ENCODE assay signal across 13 cellular contexts in genomic region chr19:55459551-55459949, GRCh38. TPM values are rescaled to one million over a fixed set of nuclear protein-coding genes. Genes with fewer than 3 reads are reported as not detected.
DNase-seq lines count a peak whose midpoint lies in the region; ATAC-seq and TF ChIP-seq lines count a peak whose summit lies in the region.
"Had no signal": no experiment of that assay in that cellular context is flagged by ENCODE, and none has a peak within 500 bp of the region (broad histone marks: within the 10 kb centered on the region; RNA-seq: fewer than 3 reads in every experiment).

No MANE protein-coding gene starts in this region.

- TF ChIP-seq CTCF in heart left ventricle (IDR thresholded peaks at IDR 0.05) (no peak), mesothelial cell of epicardium (IDR thresholded peaks at IDR 0.05; ENCODE audit: unreplicated experiment) (no peak), tibial nerve (IDR thresholded peaks at IDR 0.05) (no peak)

- no peaks in the 10 kb centered on the region for H3K9me3 Mint-ChIP-seq in activated T-helper 17 cell treated with anti-CD3 and anti-CD28 coated beads, Interleukin-2, amount 50 U/mL, for 72 hours
- no peaks in the 10 kb centered on the region for H3K9me3 Mint-ChIP-seq in mesothelial cell of epicardium

- 59 to 64% (median 63%) methylated on average over 8 of the region's 8 CpGs for WGBS in heart left ventricle, 4 donors
- WGBS in tibial nerve, 2 donors, result 63 to 65% methylated on average over 7 to 8 of the region's 8 CpGs

- H3K36me3 ChIP-seq in heart left ventricle (peaks cover 0 to 16% (median 7%) of the 10 kb centered on the region in 9 donors), tibial nerve (peaks cover 0 to 23% (median 0%) of the 10 kb centered on the region in 3 donors)

- H3K27ac Mint-ChIP-seq in activated T-helper 17 cell treated with anti-CD3 and anti-CD28 coated beads, Interleukin-2, amount 50 U/mL, for 72 hours, result no peak overlapping the region
- H3K27ac Mint-ChIP-seq in mesothelial cell of epicardium, result peak overlapping the region; percentile 91

- intact Hi-C loops in heart left ventricle (cut with DNase I) (loop anchor here in 2 of 10 donors (5.0 to 10.0 kb wide), 2 partner anchors 267 to 315 kb away; partner anchors contain the start of gene TNNT1 (in 1 of the 2)), left ventricle myocardium superior (cut with micrococcal nuclease) (no loop called here)

- H3K9me3 ChIP-seq in heart left ventricle, result no peaks in the 10 kb centered on the region
- no peaks in the 10 kb centered on the region for H3K9me3 ChIP-seq in tibial nerve
- H3K9me3 ChIP-seq: upper lobe of left lung had no signal

- H3K4me1 ChIP-seq in heart left ventricle (peaks cover 0 to 24% (median 9%) of the 10 kb centered on the region in 12 donors), tibial nerve (peaks cover 0 to 31% (median 6%) of the 10 kb centered on the region in 4 donors)

- TF ChIP-seq EP300 in tibial nerve (IDR thresholded peaks at IDR 0.05), result no peak

- H3K4me1 Mint-ChIP-seq in activated T-helper 17 cell treated with anti-CD3 and anti-CD28 coated beads, Interleukin-2, amount 50 U/mL, for 72 hours, result peaks cover 10% of the 10 kb centered on the region
- peaks cover 26% of the 10 kb centered on the region for H3K4me1 Mint-ChIP-seq in mesothelial cell of epicardium

- no peaks in the 10 kb centered on the region for H3K36me3 Mint-ChIP-seq in activated T-helper 17 cell treated with anti-CD3 and anti-CD28 coated beads, Interleukin-2, amount 50 U/mL, for 72 hours (ENCODE audit: low read depth)
- H3K36me3 Mint-ChIP-seq in mesothelial cell of epicardium, result peaks cover 3% of the 10 kb centered on the region

- H3K27me3 ChIP-seq in heart left ventricle (no peaks in the 10 kb centered on the region), tibial nerve (no peaks in the 10 kb centered on the region)
- H3K27me3 ChIP-seq: upper lobe of left lung had no signal

- TF ChIP-seq POLR2A in heart left ventricle (IDR thresholded peaks at IDR 0.05), result no peak
- TF ChIP-seq POLR2A in tibial nerve (IDR thresholded peaks at IDR 0.05), result no peak

- no peak for ATAC-seq in heart left ventricle
- no peak for ATAC-seq in left ventricle myocardium superior
- ATAC-seq in activated T-helper 17 cell treated with anti-CD3 and anti-CD28 coated beads, Interleukin-2, amount 50 U/mL, for 72 hours (replicated peaks), result no peak
- no peak for ATAC-seq in GM21786 (IDR thresholded peaks at IDR 0.05; ENCODE audit: unreplicated experiment)

- H3K4me3 Mint-ChIP-seq in activated T-helper 17 cell treated with anti-CD3 and anti-CD28 coated beads, Interleukin-2, amount 50 U/mL, for 72 hours, result peak overlapping the region; percentile 88
- H3K4me3 Mint-ChIP-seq in mesothelial cell of epicardium, result peak overlapping the region; percentile 79

- no peaks in the 10 kb centered on the region for H3K27me3 Mint-ChIP-seq in activated T-helper 17 cell treated with anti-CD3 and anti-CD28 coated beads, Interleukin-2, amount 50 U/mL, for 72 hours
- peaks cover 21% of the 10 kb centered on the region for H3K27me3 Mint-ChIP-seq in mesothelial cell of epicardium (ENCODE audit: low read depth)

- peak in 1 of 5 donors; percentile 33 for DNase-seq in heart left ventricle
- DNase-seq in left ventricle myocardium superior, result no peak
- no peak for DNase-seq in mesothelial cell of epicardium (ENCODE audit: low spot score in 2 of 2, unreplicated experiment in 2 of 2)
- DNase-seq in tibial nerve (ENCODE audit: low spot score in 2 of 2), result no peak
- no peak for DNase-seq in HCEC 1CT
- DNase-seq in nucleus accumbens (lab: John Stamatoyannopoulos, UW), result no peak
- DNase-seq: NCI-H1436 treated with DMSO at 0.1 percent for 48 hours, posterior cingulate gyrus, upper lobe of left lung had no signal

- peak overlapping the region in 2 of 12 donors; percentile 71 to 84 for H3K4me3 ChIP-seq in heart left ventricle
- no peak overlapping the region for H3K4me3 ChIP-seq in tibial nerve

- peak overlapping the region in 8 of 12 donors; percentile 54 to 97 (median 93) for H3K27ac ChIP-seq in heart left ventricle
- peak overlapping the region in 3 of 4 donors; percentile 91 to 94 (median 91) for H3K27ac ChIP-seq in tibial nerve
- H3K27ac ChIP-seq: C4-2B had no signal

RNA-seq across cellular contexts. Expression of gene ISOC2, which starts 1.9 kb away (rescaled TPM):
- total RNA-seq in heart left ventricle, result 100 to 1,000 TPM in 1 of 9 donors, 10 to 100 TPM in 8; 36.9 to 102 (median 48.8) TPM
- polyA plus RNA-seq in heart left ventricle, result 10 to 100 TPM; 86.8 to 94.9 TPM
- 58.5 TPM for total RNA-seq in left ventricle myocardium superior
- total RNA-seq in activated T-helper 17 cell treated with anti-CD3 and anti-CD28 coated beads, Interleukin-2, amount 50 U/mL, for 72 hours, result 10 to 100 TPM; 21.2 to 39.5 TPM
- 35.0 to 39.2 TPM (median 38.6 TPM) in 3 replicates for total RNA-seq in mesothelial cell of epicardium
- 10 to 100 TPM; 38.0 to 80.4 (median 65.9) TPM for total RNA-seq in tibial nerve

RNA-seq across cellular contexts. Expression of gene C19orf85, which starts 5.0 kb away (rescaled TPM):
- total RNA-seq in heart left ventricle, result not detected
- polyA plus RNA-seq in heart left ventricle, result not detected
- not detected for total RNA-seq in left ventricle myocardium superior
- not detected for total RNA-seq in activated T-helper 17 cell treated with anti-CD3 and anti-CD28 coated beads, Interleukin-2, amount 50 U/mL, for 72 hours
- not detected in 3 replicates for total RNA-seq in mesothelial cell of epicardium
- not detected for total RNA-seq in tibial nerve
- total RNA-seq: epithelial cell of proximal tubule, upper lobe of left lung had no signal

RNA-seq across cellular contexts. Expression of gene SHISA7, which starts 16.4 kb away (rescaled TPM):
- total RNA-seq in heart left ventricle (not detected), left ventricle myocardium superior (not detected), mesothelial cell of epicardium (0.04 TPM in 1 of 3 replicates, not detected in the others), tibial nerve (1 to 10 TPM in 3 of 4 donors, under 1 TPM in 1; 0.42 to 4.1 (median 2.0) TPM)
- polyA plus RNA-seq in heart left ventricle, result not detected
- under 1 TPM in 1 of 2 donors, not detected in 1; 0.11 TPM for total RNA-seq in activated T-helper 17 cell treated with anti-CD3 and anti-CD28 coated beads, Interleukin-2, amount 50 U/mL, for 72 hours
- total RNA-seq: upper lobe of left lung had no signal

RNA-seq across cellular contexts. Expression of gene ZNF628, which starts 16.9 kb away (rescaled TPM):
- total RNA-seq in heart left ventricle, result 10 to 100 TPM in 1 of 9 donors, 1 to 10 TPM in 8; 2.3 to 10.3 (median 4.6) TPM
- 1 to 10 TPM; 5.4 to 7.9 TPM for polyA plus RNA-seq in heart left ventricle
- total RNA-seq in left ventricle myocardium superior, result 6.4 TPM
- 10 to 100 TPM; 11.1 to 11.3 TPM for total RNA-seq in activated T-helper 17 cell treated with anti-CD3 and anti-CD28 coated beads, Interleukin-2, amount 50 U/mL, for 72 hours
- total RNA-seq in mesothelial cell of epicardium, result 19.0 to 23.1 TPM (median 22.0 TPM) in 3 replicates
- 10 to 100 TPM in 1 of 4 donors, 1 to 10 TPM in 3; 3.5 to 16.8 (median 4.0) TPM for total RNA-seq in tibial nerve

RNA-seq across cellular contexts. Expression of gene NAT14, which starts 25.4 kb away (rescaled TPM):
- total RNA-seq in heart left ventricle, result 10 to 100 TPM in 1 of 9 donors, 1 to 10 TPM in 8; 2.9 to 10.4 (median 6.7) TPM
- polyA plus RNA-seq in heart left ventricle, result 1 to 10 TPM; 7.3 to 9.2 TPM
- total RNA-seq in left ventricle myocardium superior, result 6.0 TPM
- 10 to 100 TPM in 1 of 2 donors, 1 to 10 TPM in 1; 7.1 to 12.3 TPM for total RNA-seq in activated T-helper 17 cell treated with anti-CD3 and anti-CD28 coated beads, Interleukin-2, amount 50 U/mL, for 72 hours
- total RNA-seq in mesothelial cell of epicardium, result 52.6 to 54.4 TPM (median 53.1 TPM) in 3 replicates
- 1 to 10 TPM; 3.1 to 8.0 (median 4.3) TPM for total RNA-seq in tibial nerve
